ENCODE assay signal across 8 cellular contexts in the genomic region with DNA sequence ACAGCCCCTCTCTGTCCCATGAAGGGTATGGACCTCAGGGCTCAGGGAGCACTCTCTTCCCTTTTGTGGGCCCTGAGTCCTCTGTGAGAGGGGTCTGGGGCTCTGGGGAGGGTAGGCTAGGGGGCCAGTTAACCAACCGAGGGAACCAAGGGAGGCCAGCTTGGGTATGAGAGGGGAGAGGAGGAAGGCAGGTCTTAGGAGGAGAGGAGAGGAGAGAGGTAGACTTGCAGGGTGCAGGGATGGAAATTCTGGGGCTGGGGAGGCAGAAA. TPM values are rescaled to one million over a fixed set of nuclear protein-coding genes. Genes with fewer than 3 reads are reported as not detected.
A peak's percentile ranks its signal among the peaks of the same experiment; 100 is the strongest.
DNase-seq lines count a peak whose midpoint lies in the region; ATAC-seq and TF ChIP-seq lines count a peak whose summit lies in the region.

No MANE protein-coding gene starts in this region.

- peaks cover 10% of the 10 kb centered on the region for H3K4me1 Mint-ChIP-seq in activated T-cell treated with anti-CD3 and anti-CD28 coated beads, Interleukin-2, amount 50 U/mL, for 24 hours (ENCODE audit: low read depth)
- peaks cover 12% of the 10 kb centered on the region for H3K4me1 Mint-ChIP-seq in mesothelial cell of epicardium

- no peaks in the 10 kb centered on the region for H3K79me2 ChIP-seq in mammary epithelial cell (ENCODE audit: insufficient read depth, low read length)

- peak overlapping the region; percentile 75 for H3K4me3 Mint-ChIP-seq in activated T-cell treated with anti-CD3 and anti-CD28 coated beads, Interleukin-2, amount 50 U/mL, for 24 hours
- peak overlapping the region; percentile 91 for H3K4me3 Mint-ChIP-seq in mesothelial cell of epicardium

- peak overlapping the region; percentile 82 for H2AFZ ChIP-seq in mammary epithelial cell (ENCODE audit: low read depth, low read length)

- in situ Hi-C loops in mammary epithelial cell (cut with MboI; ENCODE audit: low sequenced_read_pairs in 2 of 2): no loop called here

- H3K27me3 ChIP-seq in mammary epithelial cell (ENCODE audit: insufficient read depth, low read length): peaks cover 32% of the 10 kb centered on the region
- no peaks in the 10 kb centered on the region for H3K27me3 ChIP-seq in tibial nerve

- TF ChIP-seq POLR2A in tibial nerve (IDR thresholded peaks at IDR 0.05): no peak

- intact Hi-C loops in mammary epithelial cell (cut with micrococcal nuclease): no loop called here

- H3K27me3 Mint-ChIP-seq in activated T-cell treated with anti-CD3 and anti-CD28 coated beads, Interleukin-2, amount 50 U/mL, for 24 hours: peaks cover 47% of the 10 kb centered on the region
- H3K27me3 Mint-ChIP-seq in mesothelial cell of epicardium (ENCODE audit: low read depth): peaks cover 59% of the 10 kb centered on the region

- no peak overlapping the region for H3K9ac ChIP-seq in mammary epithelial cell (ENCODE audit: insufficient read depth, low read length)

- no peaks in the 10 kb centered on the region for H4K20me1 ChIP-seq in mammary epithelial cell (ENCODE audit: insufficient read depth, low read length)

- H3K36me3 Mint-ChIP-seq in activated T-cell treated with anti-CD3 and anti-CD28 coated beads, Interleukin-2, amount 50 U/mL, for 24 hours (ENCODE audit: low read depth): no peaks in the 10 kb centered on the region
- no peaks in the 10 kb centered on the region for H3K36me3 Mint-ChIP-seq in mesothelial cell of epicardium

- H3K4me2 ChIP-seq in mammary epithelial cell (ENCODE audit: insufficient read depth, low read depth, low read length): peak overlapping the region; percentile 81

- peak overlapping the region in 2 of 3 experiments; percentile 43 to 47 for H3K4me3 ChIP-seq in mammary epithelial cell (replicated peaks in 1 of 3; ENCODE audit: insufficient read depth in 1 of 3, low read depth in 2 of 3, low read length in 3 of 3)
- H3K4me3 ChIP-seq in tibial nerve: peak overlapping the region; percentile 57 to 80 (median 66)

- TF ChIP-seq EP300 in tibial nerve (IDR thresholded peaks at IDR 0.05): no peak

- dilution Hi-C loops in mammary epithelial cell (cut with HindIII; ENCODE audit: low sequenced_read_pairs): loop anchor here (5.0 kb wide), 2 partner anchors 53 to 213 kb away; no protein-coding TSS in a partner anchor

- H3K9me3 Mint-ChIP-seq in activated T-cell treated with anti-CD3 and anti-CD28 coated beads, Interleukin-2, amount 50 U/mL, for 24 hours: no peaks in the 10 kb centered on the region
- no peaks in the 10 kb centered on the region for H3K9me3 Mint-ChIP-seq in mesothelial cell of epicardium

- H3K9me3 ChIP-seq in mammary epithelial cell (replicated peaks; ENCODE audit: insufficient read depth, low read length) (no peaks in the 10 kb centered on the region), tibial nerve (no peaks in the 10 kb centered on the region)

- no peak for DNase-seq in activated T-cell treated with anti-CD3 and anti-CD28 coated beads, Interleukin-2, amount 50 U/mL, for 24 hours
- no peak for DNase-seq in activated T-cell treated with anti-CD3 and anti-CD28 coated beads, Interleukin-2, amount 50 U/mL, for 48 hours
- no peak for DNase-seq in mammary epithelial cell
- no peak for DNase-seq in mesothelial cell of epicardium (ENCODE audit: low spot score in 2 of 2, unreplicated experiment in 2 of 2)
- DNase-seq in tibial nerve (ENCODE audit: low spot score in 2 of 2): no peak
- DNase-seq in midbrain (lab: John Stamatoyannopoulos, UW): no peak
- DNase-seq in NCI-H1436 (lab: John Stamatoyannopoulos, UW): no peak

- peaks cover 9% of the 10 kb centered on the region for H3K4me1 ChIP-seq in mammary epithelial cell (ENCODE audit: insufficient read depth, low read length)
- H3K4me1 ChIP-seq in tibial nerve: peaks cover 0 to 26% (median 15%) of the 10 kb centered on the region in 4 donors

- no peak overlapping the region for H3K27ac ChIP-seq in mammary epithelial cell (ENCODE audit: insufficient read depth, low read depth, low read length)
- peak overlapping the region; percentile 81 to 89 (median 86) for H3K27ac ChIP-seq in tibial nerve

- CTCF ChIA-PET in mammary epithelial cell (lab: Charles Lee; ENCODE audit: low non-redundant PET): no interaction called here

- no peak for ATAC-seq in HG02763 (IDR thresholded peaks at IDR 0.05; ENCODE audit: unreplicated experiment)

- TF ChIP-seq CTCF in mammary epithelial cell (conservative IDR thresholded peaks at IDR 0.05 in 1 of 2, IDR thresholded peaks at IDR 0.05 in 1 of 2; ENCODE audit: extremely low read depth in 1 of 2, insufficient read depth in 1 of 2, low read depth in 1 of 2, low read length in 2 of 2) (no peak), mesothelial cell of epicardium (IDR thresholded peaks at IDR 0.05; ENCODE audit: unreplicated experiment) (no peak), tibial nerve (IDR thresholded peaks at IDR 0.05) (no peak)

- H3K36me3 ChIP-seq in mammary epithelial cell (ENCODE audit: insufficient read depth, low read length) (no peaks in the 10 kb centered on the region), tibial nerve (peaks cover 0 to 4% (median 0%) of the 10 kb centered on the region in 3 donors)

- no TSS peak for BruUV-seq in mammary epithelial cell (replicated peaks; lab: Mats Ljungman, UMichigan)

- H3K27ac Mint-ChIP-seq in activated T-cell treated with anti-CD3 and anti-CD28 coated beads, Interleukin-2, amount 50 U/mL, for 24 hours: no peak overlapping the region
- H3K27ac Mint-ChIP-seq in mesothelial cell of epicardium: peak overlapping the region; percentile 81

- WGBS in mammary epithelial cell (ENCODE audit: low coverage, missing lambda C conversion rate): no CpG with 5 or more reads among the region's 1 CpG
- 3 to 8% methylated on average over 1 of the region's 1 CpG for WGBS in tibial nerve, 2 donors

RNA-seq across cellular contexts. Expression of gene DUSP15, which starts 0.7 kb away (rescaled TPM):
- total RNA-seq in mammary epithelial cell: under 1 TPM in 1 of 2 donors, not detected in 1; 0.67 TPM
- not detected for polyA plus RNA-seq in mammary epithelial cell
- not detected for polyA minus RNA-seq in mammary epithelial cell
- 8.4 to 10.4 TPM (median 8.5 TPM) in 3 replicates for total RNA-seq in mesothelial cell of epicardium
- 10 to 100 TPM; 31.8 to 61.3 (median 44.6) TPM for total RNA-seq in tibial nerve

RNA-seq across cellular contexts. Expression of gene TTLL9, which starts 0.8 kb away (rescaled TPM):
- total RNA-seq in mammary epithelial cell (under 1 TPM; 0.17 to 0.21 TPM), mesothelial cell of epicardium (0.52 to 0.86 TPM (median 0.67 TPM) in 3 replicates), tibial nerve (1 to 10 TPM; 2.8 to 3.7 (median 3.1) TPM)
- 0.02 TPM for polyA plus RNA-seq in mammary epithelial cell
- not detected for polyA minus RNA-seq in mammary epithelial cell

RNA-seq across cellular contexts. Expression of gene FOXS1, which starts 24.2 kb away (rescaled TPM):
- under 1 TPM in 1 of 2 donors, not detected in 1; 0.17 TPM for total RNA-seq in mammary epithelial cell
- not detected for polyA plus RNA-seq in mammary epithelial cell
- polyA minus RNA-seq in mammary epithelial cell: not detected
- total RNA-seq in mesothelial cell of epicardium: 1.9 to 2.5 TPM (median 2.1 TPM) in 3 replicates
- total RNA-seq in tibial nerve: 10 to 100 TPM in 1 of 4 donors, 1 to 10 TPM in 3; 3.0 to 11.8 (median 8.0) TPM

RNA-seq across cellular contexts. Expression of gene MYLK2, which starts 50.5 kb away (rescaled TPM):
- under 1 TPM; under 0.01 to 0.24 TPM for total RNA-seq in mammary epithelial cell
- polyA plus RNA-seq in mammary epithelial cell: 0.06 TPM
- polyA minus RNA-seq in mammary epithelial cell: not detected
- 0.27 to 0.49 TPM (median 0.38 TPM) in 3 replicates for total RNA-seq in mesothelial cell of epicardium
- total RNA-seq in tibial nerve: 1 to 10 TPM in 1 of 4 donors, under 1 TPM in 1, not detected in 2; 0.66 to 1.3 TPM
